ENCODE assay signal across 27 cellular contexts in genomic region chr17:69880591-69881112, GRCh38.
DNase-seq lines count a peak whose midpoint lies in the region; ATAC-seq, FAIRE-seq and TF ChIP-seq lines count a peak whose summit lies in the region.
"Had no signal": no experiment of that assay in that cellular context is flagged by ENCODE, and none has a peak within 500 bp of the region (broad histone marks: within the 10 kb centered on the region; RNA-seq: fewer than 3 reads in every experiment).

No MANE protein-coding gene starts in this region.

- H3K27ac ChIP-seq in ACC112 (ENCODE audit: low read depth, low read length) (0 out of 2 replicates have a peak overlapping the region, but pooled peaks have one; percentile 86), K562 (ENCODE audit: extremely low read depth, low read depth, low read length) (no peak overlapping the region; the same call in 2 of the 3 replicates), mesenchymal stem cell (ENCODE audit: low read length, poor library complexity, severe bottlenecking) (no peak overlapping the region)
- H3K27ac ChIP-seq: 22Rv1, A549, BLaER1 had no signal

- H3K23ac ChIP-seq in mesenchymal stem cell (ENCODE audit: low read length in 2 of 2): no peak overlapping the region

- H3K18ac ChIP-seq in mesenchymal stem cell (ENCODE audit: low read depth in 1 of 2, low read length in 2 of 2): no peak overlapping the region

- H3K27me3 ChIP-seq in ACC112 (ENCODE audit: insufficient read depth, low read length) (no peaks in the 10 kb centered on the region), K562 (ENCODE audit: control insufficient read depth in 2 of 2, insufficient read depth in 2 of 2, low read length in 2 of 2) (no peaks in the 10 kb centered on the region), mesenchymal stem cell (ENCODE audit: control insufficient read depth in 1 of 2, insufficient read depth in 1 of 2, low read length in 2 of 2) (no peaks in the 10 kb centered on the region)
- H3K27me3 ChIP-seq: BE2C, BLaER1 had no signal

- peak overlapping the region; percentile 54 for H2AK5ac ChIP-seq in mesenchymal stem cell (ENCODE audit: low read length, severe bottlenecking)

- H3K9me3 ChIP-seq in K562 (replicated peaks; ENCODE audit: control insufficient read depth, insufficient read depth, low read depth, low read length): no peaks in the 10 kb centered on the region
- peaks cover 9% of the 10 kb centered on the region for H3K9me3 ChIP-seq in mesenchymal stem cell (ENCODE audit: control insufficient read depth, low read length)
- H3K9me3 ChIP-seq: BE2C, BLaER1 had no signal

- H2BK12ac ChIP-seq in mesenchymal stem cell (ENCODE audit: low read length in 2 of 2): no peak overlapping the region

- intact Hi-C loops in K562 (cut with micrococcal nuclease): no loop called here

- H4K20me1 ChIP-seq in K562 (replicated peaks; ENCODE audit: control insufficient read depth, insufficient read depth, low read length): no peaks in the 10 kb centered on the region
- H4K20me1 ChIP-seq: BLaER1 had no signal

- H2BK5ac ChIP-seq in mesenchymal stem cell (ENCODE audit: low read depth, low read length, poor library complexity, severe bottlenecking): no peak overlapping the region

- no peaks in the 10 kb centered on the region for H3K9me1 ChIP-seq in K562 (ENCODE audit: control insufficient read depth, insufficient read depth, low read length)

- H3K14ac ChIP-seq in mesenchymal stem cell (ENCODE audit: low read length in 2 of 2): no peak overlapping the region

- POLR2A ChIA-PET in K562 (lab: Yijun Ruan, JAX): interaction anchor here (0.6 kb wide), 1 partner anchor 769 kb away, joined by 3 read pairs; no protein-coding TSS in a partner anchor

- FAIRE-seq in K562 (lab: Jason Lieb, UNC): peak; percentile 23
- FAIRE-seq: A549, GM12878, GM12892, GM18507 had no signal

- TF ChIP-seq EP300 in K562 (IDR thresholded peaks at IDR 0.05; ENCODE audit: low read length): no peak

- H3K9ac ChIP-seq in K562 (ENCODE audit: insufficient read depth in 1 of 2, low read depth in 2 of 2, low read length in 2 of 2): no peak overlapping the region
- no peak overlapping the region for H3K9ac ChIP-seq in mesenchymal stem cell (ENCODE audit: low read length)
- H3K9ac ChIP-seq: BLaER1 had no signal

- no peak overlapping the region for H4K91ac ChIP-seq in mesenchymal stem cell (ENCODE audit: low read length)

- in situ Hi-C loops in K562 (cut with MboI): no loop called here

- no peak for TF ChIP-seq CTCF in K562 (IDR thresholded peaks at IDR 0.05 in 2 of 3, conservative IDR thresholded peaks at IDR 0.05 in 1 of 3; ENCODE audit: insufficient read depth in 2 of 3, low read depth in 1 of 3, low read length in 3 of 3)

- H3K4me2 ChIP-seq in K562 (ENCODE audit: insufficient read depth, low read length) (peak overlapping the region; percentile 36; the same call in 1 of the 2 replicates), mesenchymal stem cell (ENCODE audit: low read length, poor library complexity, severe bottlenecking) (no peak overlapping the region)
- H3K4me2 ChIP-seq: A549, BLaER1 had no signal

- H3K79me1 ChIP-seq in mesenchymal stem cell (replicated peaks; ENCODE audit: low read length, poor library complexity, severe bottlenecking): no peaks in the 10 kb centered on the region

- no peak overlapping the region for H2BK120ac ChIP-seq in mesenchymal stem cell (ENCODE audit: low read depth, low read length)

- H3K36me3 ChIP-seq in ACC112 (ENCODE audit: insufficient read depth, low read length) (no peaks in the 10 kb centered on the region), K562 (ENCODE audit: control insufficient read depth, insufficient read depth, low read length) (no peaks in the 10 kb centered on the region), mesenchymal stem cell (ENCODE audit: control insufficient read depth in 1 of 2, insufficient read depth in 2 of 2, low read depth in 1 of 2, low read length in 2 of 2) (no peaks in the 10 kb centered on the region)
- H3K36me3 ChIP-seq: BE2C, BLaER1 had no signal

- H3K4me3 ChIP-seq in ACC112 (ENCODE audit: low read depth, low read length): 0 out of 2 replicates have a peak overlapping the region, but pooled peaks have one; percentile 39
- H3K4me3 ChIP-seq in K562: no peak overlapping the region
- peak overlapping the region in 1 of 2 experiments; percentile 35 for H3K4me3 ChIP-seq in mesenchymal stem cell (ENCODE audit: insufficient read depth in 1 of 2, low read depth in 1 of 2, low read length in 2 of 2)
- H3K4me3 ChIP-seq: A549, BLaER1, GM12878 had no signal

- TF ChIP-seq RAD21 in K562 (CRISPR knock-in tag; conservative IDR thresholded peaks at IDR 0.05 in 1 of 2, IDR thresholded peaks at IDR 0.05 in 1 of 2): no peak

- H4K8ac ChIP-seq in mesenchymal stem cell (ENCODE audit: low read length): no peak overlapping the region

- H2BK15ac ChIP-seq in mesenchymal stem cell (ENCODE audit: low read depth, poor library complexity, severe bottlenecking): no peak overlapping the region

- ATAC-seq in K562 (peak; percentile 58; the same call in 2 of the 3 replicates), GM21360 (IDR thresholded peaks at IDR 0.05; ENCODE audit: unreplicated experiment) (no peak)
- ATAC-seq: A549, GM12878 had no signal

- no peaks in the 10 kb centered on the region for H3K79me2 ChIP-seq in ACC112 (ENCODE audit: control insufficient read depth, insufficient read depth, low read length, unreplicated experiment)
- no peaks in the 10 kb centered on the region for H3K79me2 ChIP-seq in K562 (ENCODE audit: control insufficient read depth, insufficient read depth, low read length)

- WGBS in K562 (ENCODE audit: insufficient coverage, low coverage, missing lambda C conversion rate): 0% methylated on average over 4 of the region's 4 CpGs
- WGBS in mesenchymal stem cell: 100% methylated on average over 3 of the region's 4 CpGs

- CTCF ChIA-PET in K562 (lab: Yijun Ruan, JAX; ENCODE audit: low intra/inter-chr PET ratio): no interaction called here

- BruUV-seq in K562 (replicated peaks; lab: Mats Ljungman, UMichigan): no TSS peak

- H3K4me1 ChIP-seq in ACC112 (ENCODE audit: control insufficient read depth, insufficient read depth, low read length, unreplicated experiment): peaks cover 33% of the 10 kb centered on the region
- H3K4me1 ChIP-seq in K562 (replicated peaks in 1 of 2; ENCODE audit: control insufficient read depth in 2 of 2, insufficient read depth in 2 of 2, low read length in 2 of 2): peaks cover 0 to 3% of the 10 kb centered on the region in 2 experiments; a peak in 1 of 5 replicates
- no peaks in the 10 kb centered on the region for H3K4me1 ChIP-seq in mesenchymal stem cell (ENCODE audit: control insufficient read depth, insufficient read depth, low read depth, low read length)
- H3K4me1 ChIP-seq: A549, BE2C, BLaER1 had no signal

- H2AFZ ChIP-seq in ACC112 (ENCODE audit: low read length, unreplicated experiment) (no peak overlapping the region), K562 (ENCODE audit: low read depth, low read length) (peak overlapping the region; percentile 47; the same call in 1 of the 2 replicates), mesenchymal stem cell (ENCODE audit: low read depth, low read length) (no peak overlapping the region)

- no peak overlapping the region for H3K4ac ChIP-seq in mesenchymal stem cell (ENCODE audit: low read depth in 1 of 2, low read length in 2 of 2)

- DNase-seq in activated gamma-delta T cell (lab: John Stamatoyannopoulos, UW): peak; percentile 0
- no peak for DNase-seq in activated gamma-delta T cell treated with Interleukin-2 at 50 U/mL for 16 hours
- DNase-seq in K562 (ENCODE audit: extremely low read depth in 1 of 4, low spot score in 3 of 4): peak in 2 of 4 experiments; percentile 21 to 47
- DNase-seq in mesenchymal stem cell: no peak
- no peak for DNase-seq in activated CD4-positive, alpha-beta T cell treated with anti-CD3 and anti-CD28 coated beads, Interleukin-2, amount 50 U/mL, for 48 hours
- DNase-seq: ACHN; BE2C; C1 segment of cervical spinal cord; CD4-positive, alpha-beta memory T cell; CD4-positive, CD25-positive, alpha-beta regulatory T cell; CD8-positive, alpha-beta memory T cell; COR-L47; DMS 273 treated with DMSO at 0.1 percent for 48 hours; DMS153; DMS53; DMS79; DND-41; EL; GDM1 had no signal

- TF ChIP-seq POLR2A in K562 (conservative IDR thresholded peaks at IDR 0.05): no peak

TF ChIP-seq in K562, 482 proteins besides CTCF, POLR2A, EP300 and RAD21 (continues in another document):
- TF ChIP-seq MTF1 (CRISPR knock-in tag; IDR thresholded peaks at IDR 0.05; ENCODE audit: borderline replicate concordance): no peak
- TF ChIP-seq FOXA3 (CRISPR knock-in tag; conservative IDR thresholded peaks at IDR 0.05 in 1 of 2, IDR thresholded peaks at IDR 0.05 in 1 of 2): no peak
- TF ChIP-seq AFF1 (IDR thresholded peaks at IDR 0.05; ENCODE audit: low read depth in 1 of 2, partially characterized antibody in 2 of 2): no peak
- TF ChIP-seq CREBBP (IDR thresholded peaks at IDR 0.05; ENCODE audit: low read depth, low read length): no peak
- peak; percentile 20; the same call in 1 of the 2 replicates for TF ChIP-seq STAT5A (IDR thresholded peaks at IDR 0.05; ENCODE audit: borderline replicate concordance, low read length)
- TF ChIP-seq HDAC8 (tag; IDR thresholded peaks at IDR 0.05): no peak
- TF ChIP-seq HDGF (IDR thresholded peaks at IDR 0.05): no peak
